8 cellular contexts compared by ENCODE assay signal in genomic region chr20:45416917-45417316, GRCh38. TPM values are rescaled to one million over a fixed set of nuclear protein-coding genes. Genes with fewer than 3 reads are reported as not detected.
DNase-seq lines count a peak whose midpoint lies in the region; ATAC-seq, FAIRE-seq and TF ChIP-seq lines count a peak whose summit lies in the region.

No MANE protein-coding gene starts in this region.

- H3K79me2 ChIP-seq in K562 (ENCODE audit: control insufficient read depth, insufficient read depth, low read length) = peaks cover 26% of the 10 kb centered on the region

- TSS peak; percentile 59 for BruUV-seq in A673 (replicated peaks; lab: Mats Ljungman, UMichigan)
- TSS peak; percentile 50 for BruUV-seq in K562 (replicated peaks; lab: Mats Ljungman, UMichigan)

- H3K9ac ChIP-seq in K562 (ENCODE audit: insufficient read depth in 1 of 2, low read depth in 2 of 2, low read length in 2 of 2) = peak overlapping the region in 1 of 2 experiments; percentile 84; a peak in 2 of 4 replicates

- intact Hi-C loops in A673 (cut with micrococcal nuclease; ENCODE audit: unreplicated experiment) (no loop called here), K562 (cut with micrococcal nuclease) (no loop called here)

- H3K4me2 ChIP-seq in K562 (ENCODE audit: insufficient read depth, low read length) = peak overlapping the region; percentile 93

- no peak for FAIRE-seq in K562 (lab: Jason Lieb, UNC)

- H2AFZ ChIP-seq in K562 (ENCODE audit: low read depth, low read length) = no peak overlapping the region

- TF ChIP-seq EP300 in K562 (IDR thresholded peaks at IDR 0.05; ENCODE audit: low read length) = no peak

- H3K4me3 ChIP-seq in A673 (ENCODE audit: low read depth, low read length, poor library complexity, severe bottlenecking) (peak overlapping the region; percentile 76), HL-60 (replicated peaks; ENCODE audit: insufficient read depth, low read length) (peak overlapping the region; percentile 95), K562 (peak overlapping the region; percentile 85), mesodermal cell (ENCODE audit: extremely low read depth, insufficient read depth, low read length, poor library complexity, severe bottlenecking) (peak overlapping the region; percentile 65)

- TF ChIP-seq RAD21 in K562 (CRISPR knock-in tag; conservative IDR thresholded peaks at IDR 0.05 in 1 of 2, IDR thresholded peaks at IDR 0.05 in 1 of 2) = no peak

- POLR2A ChIA-PET in A673 (lab: Charles Lee; ENCODE audit: low non-redundant PET) = no interaction called here
- POLR2A ChIA-PET in K562 (lab: Yijun Ruan, JAX) = interaction anchor here (0.7 to 1.8 kb wide), 2 partner anchors 19 to 20 kb away, joined by 3 to 5 read pairs; no protein-coding TSS in a partner anchor

- ATAC-seq in K562 (no peak), GM19455 (IDR thresholded peaks at IDR 0.05; ENCODE audit: unreplicated experiment) (no peak), HG02970 (IDR thresholded peaks at IDR 0.05; ENCODE audit: low FRiP score, unreplicated experiment) (no peak), HG03039 (IDR thresholded peaks at IDR 0.05; ENCODE audit: unreplicated experiment) (no peak)

- TF ChIP-seq CTCF in A673 (conservative IDR thresholded peaks at IDR 0.05; ENCODE audit: low read depth, low read length) = no peak
- no peak for TF ChIP-seq CTCF in HL-60 (IDR thresholded peaks at IDR 0.05; ENCODE audit: insufficient read depth, low read length)
- no peak for TF ChIP-seq CTCF in K562 (IDR thresholded peaks at IDR 0.05 in 2 of 3, conservative IDR thresholded peaks at IDR 0.05 in 1 of 3; ENCODE audit: insufficient read depth in 2 of 3, low read depth in 1 of 3, low read length in 3 of 3)

- DNase-seq in A673 (ENCODE audit: low spot score) = no peak
- peak in 1 of 2 experiments; percentile 69 for DNase-seq in HL-60 (ENCODE audit: low read depth in 1 of 2, low spot score in 1 of 2)
- no peak for DNase-seq in K562 (ENCODE audit: extremely low read depth in 1 of 4, low spot score in 3 of 4)
- DNase-seq in NCI-H1417 (lab: John Stamatoyannopoulos, UW) = no peak

- H3K4me1 ChIP-seq in A673 (ENCODE audit: insufficient read depth, low read length, poor library complexity, severe bottlenecking) = peaks cover 12% of the 10 kb centered on the region
- H3K4me1 ChIP-seq in K562 (replicated peaks in 1 of 2; ENCODE audit: control insufficient read depth in 2 of 2, insufficient read depth in 2 of 2, low read length in 2 of 2) = peaks cover 4 to 8% of the 10 kb centered on the region in 2 experiments; a peak in 1 of 5 replicates
- peaks cover 4% of the 10 kb centered on the region for H3K4me1 ChIP-seq in mesodermal cell (ENCODE audit: control insufficient read depth, insufficient read depth, low read length, poor library complexity, severe bottlenecking)

- TF ChIP-seq POLR2A in K562 (conservative IDR thresholded peaks at IDR 0.05) = no peak

- H3K27me3 ChIP-seq in A673 (replicated peaks; ENCODE audit: insufficient read depth, low read depth, low read length, poor library complexity) (no peaks in the 10 kb centered on the region), HL-60 (ENCODE audit: insufficient read depth, poor library complexity, severe bottlenecking) (no peaks in the 10 kb centered on the region), K562 (ENCODE audit: control insufficient read depth in 2 of 2, insufficient read depth in 2 of 2, low read length in 2 of 2) (no peaks in the 10 kb centered on the region)

- in situ Hi-C loops in K562 (cut with MboI) = loop anchor here (5.0 kb wide), 1 partner anchor 40 kb away; the partner anchor contains the start of gene TP53TG5

- peaks cover 21% of the 10 kb centered on the region for H3K36me3 ChIP-seq in A673 (ENCODE audit: insufficient read depth, low read length, poor library complexity, severe bottlenecking)
- peaks cover 42% of the 10 kb centered on the region; the same call in 2 of the 3 replicates for H3K36me3 ChIP-seq in K562 (ENCODE audit: control insufficient read depth, insufficient read depth, low read length)
- peaks cover 40% of the 10 kb centered on the region for H3K36me3 ChIP-seq in mesodermal cell (ENCODE audit: control insufficient read depth, insufficient read depth, low read length)

- no peaks in the 10 kb centered on the region for H4K20me1 ChIP-seq in K562 (replicated peaks; ENCODE audit: control insufficient read depth, insufficient read depth, low read length)

- CTCF ChIA-PET in A673 (lab: Charles Lee) = no interaction called here
- CTCF ChIA-PET in K562 (lab: Yijun Ruan, JAX; ENCODE audit: low intra/inter-chr PET ratio) = no interaction called here

- no peaks in the 10 kb centered on the region for H3K9me1 ChIP-seq in K562 (ENCODE audit: control insufficient read depth, insufficient read depth, low read length)

- 12% methylated on average over 2 of the region's 2 CpGs for WGBS in K562 (ENCODE audit: insufficient coverage, low coverage, missing lambda C conversion rate)
- 88% methylated on average over 1 of the region's 2 CpGs; no CpG with 5 or more reads in 1 of the 2 experiments for WGBS in mesodermal cell (ENCODE audit: insufficient coverage in 2 of 2), 2 experiments

- H3K27ac ChIP-seq in A673 (ENCODE audit: low read depth, low read length, poor library complexity, severe bottlenecking) (no peak overlapping the region), HL-60 (replicated peaks) (peak overlapping the region; percentile 88), K562 (ENCODE audit: extremely low read depth, low read depth, low read length) (no peak overlapping the region; the same call in 2 of the 3 replicates), mesodermal cell (ENCODE audit: low read depth, low read length, severe bottlenecking) (no peak overlapping the region)

- no peaks in the 10 kb centered on the region for H3K9me3 ChIP-seq in A673 (ENCODE audit: low read depth, low read length, poor library complexity, severe bottlenecking)
- no peaks in the 10 kb centered on the region for H3K9me3 ChIP-seq in K562 (replicated peaks; ENCODE audit: control insufficient read depth, insufficient read depth, low read depth, low read length)
- no peaks in the 10 kb centered on the region for H3K9me3 ChIP-seq in mesodermal cell (ENCODE audit: control insufficient read depth, low read length)

RNA-seq across cellular contexts. Expression of gene PIGT, which starts 1.0 kb away (rescaled TPM):
- 97.2 and 97.3 TPM in 2 replicates for total RNA-seq in A673 (2021)
- 79.7 and 138 TPM in 2 replicates for total RNA-seq in K562 (2011; cell fraction: chromatin; rRNA removed; ENCODE audit: low replicate concordance)
- total RNA-seq in K562 (2011; cell fraction: nucleolus; rRNA removed) = 114 and 122 TPM in 2 replicates
- total RNA-seq in K562 (2011; cell fraction: nucleoplasm; rRNA removed) = 128 and 181 TPM in 2 replicates
- 46.9 and 75.3 TPM in 2 replicates for total RNA-seq in K562 (2014; rRNA removed)
- 27.3 and 31.5 TPM in 2 replicates for total RNA-seq in K562 (2014; rRNA removed; fragmentation: Illumina TruSeq; extraction: Trizol)
- total RNA-seq in K562 (2015; rRNA removed; fragmentation: Illumina TruSeq; extraction: Trizol) = 49.2 and 53.0 TPM in 2 replicates
- 75.1 and 79.9 TPM in 2 replicates for total RNA-seq in K562 (2021)
- polyA plus RNA-seq in K562 (2011; rRNA removed) = 14.6 and 42.1 TPM in 2 replicates
- 37.1 and 63.7 TPM in 2 replicates for polyA plus RNA-seq in K562 (2011; cell fraction: cytosol; rRNA removed)
- polyA plus RNA-seq in K562 (2011; cell fraction: nucleus; rRNA removed) = 67.5 and 112 TPM in 2 replicates
- polyA plus RNA-seq in K562 (2012) = 68.0 and 94.6 TPM in 2 replicates
- 105 and 108 TPM in 2 replicates for polyA plus RNA-seq in K562 (2014; fragmentation: Illumina TruSeq; extraction: Trizol)
- 10 to 100 TPM; 33.7 to 68.4 TPM for polyA plus RNA-seq in K562 (2014; fragmentation: Nextera tagmentation; extraction: Ambion mirVana)
- 30.9 and 35.4 TPM in 2 replicates for polyA plus RNA-seq in K562 (2014; rRNA removed)
- polyA minus RNA-seq in K562 (2011; rRNA and poly(A)+ RNA removed) = 19.1 and 23.9 TPM in 2 replicates
- polyA minus RNA-seq in K562 (2011; cell fraction: cytosol; rRNA and poly(A)+ RNA removed) = 36.1 and 43.0 TPM in 2 replicates
- 31.5 and 46.7 TPM in 2 replicates for polyA minus RNA-seq in K562 (2011; cell fraction: nucleus; rRNA and poly(A)+ RNA removed)
- 109 TPM for polyA plus RNA-seq in mesodermal cell (2013, experiment 1 of 2)
- 93.0 TPM for polyA plus RNA-seq in mesodermal cell (2013, experiment 2 of 2)

RNA-seq across cellular contexts. Expression of gene DBNDD2, which starts 8.8 kb away (rescaled TPM):
- total RNA-seq in A673 (2021) = 36.4 and 38.6 TPM in 2 replicates
- total RNA-seq in K562 (2011; cell fraction: chromatin; rRNA removed; ENCODE audit: low replicate concordance) = 7.3 and 11.0 TPM in 2 replicates
- 11.7 and 13.3 TPM in 2 replicates for total RNA-seq in K562 (2011; cell fraction: nucleolus; rRNA removed)
- 9.9 and 11.7 TPM in 2 replicates for total RNA-seq in K562 (2011; cell fraction: nucleoplasm; rRNA removed)
- total RNA-seq in K562 (2014; rRNA removed) = 12.8 and 17.7 TPM in 2 replicates
- 31.6 and 33.8 TPM in 2 replicates for total RNA-seq in K562 (2014; rRNA removed; fragmentation: Illumina TruSeq; extraction: Trizol)
- 32.4 and 35.8 TPM in 2 replicates for total RNA-seq in K562 (2015; rRNA removed; fragmentation: Illumina TruSeq; extraction: Trizol)
- 36.9 and 43.4 TPM in 2 replicates for total RNA-seq in K562 (2021)
- 51.6 and 64.0 TPM in 2 replicates for polyA plus RNA-seq in K562 (2011; rRNA removed)
- polyA plus RNA-seq in K562 (2011; cell fraction: cytosol; rRNA removed) = 71.4 and 85.4 TPM in 2 replicates
- 36.6 and 45.8 TPM in 2 replicates for polyA plus RNA-seq in K562 (2011; cell fraction: nucleus; rRNA removed)
- 37.1 and 77.0 TPM in 2 replicates for polyA plus RNA-seq in K562 (2012)
- polyA plus RNA-seq in K562 (2014; fragmentation: Illumina TruSeq; extraction: Trizol) = 49.7 and 53.9 TPM in 2 replicates
- polyA plus RNA-seq in K562 (2014; fragmentation: Nextera tagmentation; extraction: Ambion mirVana) = 10 to 100 TPM; 15.2 to 20.3 TPM
- 62.3 and 62.5 TPM in 2 replicates for polyA plus RNA-seq in K562 (2014; rRNA removed)
- polyA minus RNA-seq in K562 (2011; rRNA and poly(A)+ RNA removed) = 22.7 and 35.5 TPM in 2 replicates
- polyA minus RNA-seq in K562 (2011; cell fraction: cytosol; rRNA and poly(A)+ RNA removed) = 13.6 and 15.1 TPM in 2 replicates
- 10.0 and 11.1 TPM in 2 replicates for polyA minus RNA-seq in K562 (2011; cell fraction: nucleus; rRNA and poly(A)+ RNA removed)
- polyA plus RNA-seq in mesodermal cell (2013, experiment 1 of 2) = 15.0 TPM
- polyA plus RNA-seq in mesodermal cell (2013, experiment 2 of 2) = 12.0 TPM

RNA-seq across cellular contexts. Expression of gene TP53TG5, which starts 38.8 kb away (rescaled TPM):
- total RNA-seq in A673 (2021) (0.69 TPM in 1 of 2 replicates, not detected in the other), K562 (2014; rRNA removed) (0.05 TPM in 1 of 2 replicates, not detected in the other), K562 (2014; rRNA removed; fragmentation: Illumina TruSeq; extraction: Trizol) (0.04 and 0.22 TPM in 2 replicates), K562 (2015; rRNA removed; fragmentation: Illumina TruSeq; extraction: Trizol) (not detected in 2 replicates), K562 (2021) (0.20 TPM in 1 of 2 replicates, not detected in the other)
- total RNA-seq in K562 (2011; cell fraction: chromatin; rRNA removed; ENCODE audit: low replicate concordance) = not detected in 2 replicates
- total RNA-seq in K562 (2011; cell fraction: nucleolus; rRNA removed) = 0.39 and 0.50 TPM in 2 replicates
- 0.44 TPM in 1 of 2 replicates, not detected in the other for total RNA-seq in K562 (2011; cell fraction: nucleoplasm; rRNA removed)
- polyA plus RNA-seq in K562 (2011; rRNA removed) (not detected in 2 replicates), K562 (2014; fragmentation: Illumina TruSeq; extraction: Trizol) (0.04 TPM in 1 of 2 replicates, not detected in the other), K562 (2014; fragmentation: Nextera tagmentation; extraction: Ambion mirVana) (not detected), K562 (2014; rRNA removed) (not detected in 2 replicates)
- polyA plus RNA-seq in K562 (2011; cell fraction: cytosol; rRNA removed) = 0.03 TPM in 1 of 2 replicates, not detected in the other
- 0.04 and 0.11 TPM in 2 replicates for polyA plus RNA-seq in K562 (2011; cell fraction: nucleus; rRNA removed)
- polyA plus RNA-seq in K562 (2012) = 0.22 and 0.31 TPM in 2 replicates
- 0.06 TPM in 1 of 2 replicates, not detected in the other for polyA minus RNA-seq in K562 (2011; rRNA and poly(A)+ RNA removed)
- polyA minus RNA-seq in K562 (2011; cell fraction: cytosol; rRNA and poly(A)+ RNA removed) = not detected in 2 replicates
- polyA minus RNA-seq in K562 (2011; cell fraction: nucleus; rRNA and poly(A)+ RNA removed) = 0.11 and 0.67 TPM in 2 replicates
- not detected for polyA plus RNA-seq in mesodermal cell (2013, experiment 1 of 2)
- polyA plus RNA-seq in mesodermal cell (2013, experiment 2 of 2) = not detected

RNA-seq across cellular contexts. Expression of gene WFDC2, which starts 52.6 kb away (rescaled TPM):
- total RNA-seq in A673 (2021) (not detected in 2 replicates), K562 (2014; rRNA removed) (not detected in 2 replicates), K562 (2014; rRNA removed; fragmentation: Illumina TruSeq; extraction: Trizol) (not detected in 2 replicates), K562 (2015; rRNA removed; fragmentation: Illumina TruSeq; extraction: Trizol) (not detected in 2 replicates), K562 (2021) (not detected in 2 replicates)
- not detected in 2 replicates for total RNA-seq in K562 (2011; cell fraction: chromatin; rRNA removed; ENCODE audit: low replicate concordance)
- total RNA-seq in K562 (2011; cell fraction: nucleolus; rRNA removed) = not detected in 2 replicates
- not detected in 2 replicates for total RNA-seq in K562 (2011; cell fraction: nucleoplasm; rRNA removed)
- polyA plus RNA-seq in K562 (2011; rRNA removed) (not detected in 2 replicates), K562 (2014; fragmentation: Illumina TruSeq; extraction: Trizol) (not detected in 2 replicates), K562 (2014; fragmentation: Nextera tagmentation; extraction: Ambion mirVana) (not detected), K562 (2014; rRNA removed) (not detected in 2 replicates)
- not detected in 2 replicates for polyA plus RNA-seq in K562 (2011; cell fraction: cytosol; rRNA removed)
- polyA plus RNA-seq in K562 (2011; cell fraction: nucleus; rRNA removed) = not detected in 2 replicates
- not detected in 2 replicates for polyA plus RNA-seq in K562 (2012)
- polyA minus RNA-seq in K562 (2011; rRNA and poly(A)+ RNA removed) = not detected in 2 replicates
- not detected in 2 replicates for polyA minus RNA-seq in K562 (2011; cell fraction: cytosol; rRNA and poly(A)+ RNA removed)
- not detected in 2 replicates for polyA minus RNA-seq in K562 (2011; cell fraction: nucleus; rRNA and poly(A)+ RNA removed)
- 11.5 TPM for polyA plus RNA-seq in mesodermal cell (2013, experiment 1 of 2)
- 6.1 TPM for polyA plus RNA-seq in mesodermal cell (2013, experiment 2 of 2)

RNA-seq across cellular contexts. Expression of gene SYS1, which starts 54.0 kb away (rescaled TPM):
- 20.0 and 22.8 TPM in 2 replicates for total RNA-seq in A673 (2021)
- total RNA-seq in K562 (2011; cell fraction: chromatin; rRNA removed; ENCODE audit: low replicate concordance) = 34.4 and 53.1 TPM in 2 replicates
- total RNA-seq in K562 (2011; cell fraction: nucleolus; rRNA removed) = 52.6 and 58.5 TPM in 2 replicates
- total RNA-seq in K562 (2011; cell fraction: nucleoplasm; rRNA removed) = 50.7 and 61.6 TPM in 2 replicates
- total RNA-seq in K562 (2014; rRNA removed) = 11.1 and 17.5 TPM in 2 replicates
- total RNA-seq in K562 (2014; rRNA removed; fragmentation: Illumina TruSeq; extraction: Trizol) = 14.3 and 15.3 TPM in 2 replicates
- 16.4 and 17.5 TPM in 2 replicates for total RNA-seq in K562 (2015; rRNA removed; fragmentation: Illumina TruSeq; extraction: Trizol)
- total RNA-seq in K562 (2021) = 20.4 and 23.9 TPM in 2 replicates
- 18.2 and 20.2 TPM in 2 replicates for polyA plus RNA-seq in K562 (2011; rRNA removed)
- 35.0 and 82.1 TPM in 2 replicates for polyA plus RNA-seq in K562 (2011; cell fraction: cytosol; rRNA removed)
- 19.4 and 23.5 TPM in 2 replicates for polyA plus RNA-seq in K562 (2011; cell fraction: nucleus; rRNA removed)
- 13.0 and 20.4 TPM in 2 replicates for polyA plus RNA-seq in K562 (2012)
- polyA plus RNA-seq in K562 (2014; fragmentation: Illumina TruSeq; extraction: Trizol) = 14.6 and 15.7 TPM in 2 replicates
- 10 to 100 TPM; 16.4 to 25.2 TPM for polyA plus RNA-seq in K562 (2014; fragmentation: Nextera tagmentation; extraction: Ambion mirVana)
- 20.4 and 23.1 TPM in 2 replicates for polyA plus RNA-seq in K562 (2014; rRNA removed)
- polyA minus RNA-seq in K562 (2011; rRNA and poly(A)+ RNA removed) = 23.2 and 26.3 TPM in 2 replicates
- 15.1 and 22.5 TPM in 2 replicates for polyA minus RNA-seq in K562 (2011; cell fraction: cytosol; rRNA and poly(A)+ RNA removed)
- 19.5 and 28.4 TPM in 2 replicates for polyA minus RNA-seq in K562 (2011; cell fraction: nucleus; rRNA and poly(A)+ RNA removed)
- polyA plus RNA-seq in mesodermal cell (2013, experiment 1 of 2) = 14.7 TPM
- polyA plus RNA-seq in mesodermal cell (2013, experiment 2 of 2) = 12.0 TPM
